ENCODE assay signal across 1 cellular context in genomic region chr3:25781758-25782594, GRCh38.
TF ChIP-seq lines count a peak whose summit lies in the region.

No MANE protein-coding gene starts in this region.

TF ChIP-seq in WTC11, 78 proteins besides CTCF, POLR2A, EP300 and RAD21 (continued from another document):
- no peak for TF ChIP-seq ZNF532 (CRISPR knock-in tag; IDR thresholded peaks at IDR 0.05; ENCODE audit: borderline replicate concordance)
- TF ChIP-seq MXD4 (CRISPR knock-in tag; IDR thresholded peaks at IDR 0.05; ENCODE audit: borderline replicate concordance): no peak
- TF ChIP-seq ATF1 (CRISPR knock-in tag; IDR thresholded peaks at IDR 0.05): no peak
- TF ChIP-seq MAX (CRISPR knock-in tag; IDR thresholded peaks at IDR 0.05): no peak
- no peak for TF ChIP-seq ZNF425 (CRISPR knock-in tag; conservative IDR thresholded peaks at IDR 0.05)
- TF ChIP-seq PRDM15 (CRISPR knock-in tag; IDR thresholded peaks at IDR 0.05): no peak
TF ChIP-seq in WTC11: peak in this region for 0.
